8 cellular contexts compared by ENCODE assay signal in the genomic region with DNA sequence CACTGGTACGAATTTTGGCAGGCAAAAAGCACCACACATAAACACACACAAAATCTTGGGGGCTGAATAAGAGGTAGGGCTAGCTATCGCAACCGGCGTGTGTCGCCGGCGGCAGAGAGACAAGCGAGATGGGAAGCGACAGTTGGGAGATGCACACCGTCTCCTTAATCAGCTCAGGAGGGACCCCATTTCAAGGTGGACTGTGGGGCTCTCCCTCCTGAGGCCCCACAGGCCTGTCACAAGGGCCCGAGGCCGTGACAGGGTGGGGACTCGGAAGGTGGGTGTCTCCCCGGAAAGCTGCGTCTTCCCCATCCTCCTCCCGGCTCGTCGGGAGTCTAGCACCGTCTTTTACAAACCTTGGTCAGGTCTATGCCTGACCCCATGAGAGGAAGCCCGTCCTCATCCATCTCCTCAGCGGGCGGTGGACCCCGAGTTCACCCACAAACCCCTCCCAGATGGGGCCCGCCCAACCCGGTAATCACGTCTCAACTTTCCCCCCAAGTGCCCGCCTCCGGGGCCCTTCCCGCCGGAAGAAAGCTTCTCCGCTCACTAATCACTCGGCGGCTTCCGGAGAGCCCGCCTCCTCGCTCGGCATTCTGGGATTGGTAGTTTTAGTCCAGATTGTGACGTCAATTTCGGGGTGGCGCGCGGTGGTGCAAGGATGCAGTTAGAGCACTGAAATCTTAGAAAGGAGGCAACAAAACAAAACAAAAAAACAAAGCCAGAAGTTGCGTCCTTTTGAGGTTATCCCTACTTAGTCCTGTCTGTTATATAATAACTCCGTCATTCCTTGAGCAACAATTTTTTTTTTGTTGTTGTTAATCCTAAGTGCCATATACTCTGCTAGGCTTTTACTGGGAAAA. TPM values are rescaled to one million over a fixed set of nuclear protein-coding genes. Genes with fewer than 3 reads are reported as not detected.
DNase-seq lines count a peak whose midpoint lies in the region; ATAC-seq, FAIRE-seq and TF ChIP-seq lines count a peak whose summit lies in the region.

A gene with protein sequence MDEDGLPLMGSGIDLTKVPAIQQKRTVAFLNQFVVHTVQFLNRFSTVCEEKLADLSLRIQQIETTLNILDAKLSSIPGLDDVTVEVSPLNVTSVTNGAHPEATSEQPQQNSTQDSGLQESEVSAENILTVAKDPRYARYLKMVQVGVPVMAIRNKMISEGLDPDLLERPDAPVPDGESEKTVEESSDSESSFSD (minus strand): TSS at position 436 of the 863 bp plus-strand sequence. CDS start 29 bp downstream, at position 407.

- H3K4me3 ChIP-seq in ascending aorta, result peak within 1 kb of the TSS; percentile 74 to 95
- H3K4me3 ChIP-seq in right atrium auricular region, result peak within 1 kb of the TSS; percentile 57 to 77
- peak within 1 kb of the TSS; percentile 76 for H3K4me3 ChIP-seq in psoas muscle

- H3K36me3 ChIP-seq in ascending aorta (peaks cover 0 to 1% of the 10 kb centered on the region in 2 donors), right atrium auricular region (no peaks in the 10 kb centered on the region), psoas muscle (ENCODE audit: insufficient read depth in 1 of 2, low read depth in 1 of 2) (peaks cover 0 to 37% of the 10 kb centered on the region in 2 donors)

- DNase-seq in NCI-H1930 (lab: John Stamatoyannopoulos, UW), result peak; percentile 84 to 92
- peak; percentile 95 for DNase-seq in T-helper 2 cell treated with Interferon-gamma antibody and Interleukin-4, amounts not matched to agents 5 μg/mL and 100 μg/mL, for 36 hours (ENCODE audit: low spot score)
- peak; percentile 87 to 98 for DNase-seq in ascending aorta (ENCODE audit: low spot score in 2 of 2)
- peak; percentile 98 for DNase-seq in right atrium auricular region (ENCODE audit: low spot score)
- peak; percentile 96 to 97 for DNase-seq in psoas muscle
- peak; percentile 86 for DNase-seq in urothelium cell line (ENCODE audit: low spot score)

- peaks cover under 1% of the 10 kb centered on the region for H3K9me3 Mint-ChIP-seq in T-helper 2 cell treated with Interferon-gamma antibody and Interleukin-4, amounts not matched to agents 5 μg/mL and 100 μg/mL, for 36 hours

- peak; percentile 93 for ATAC-seq in GM18502 (IDR thresholded peaks at IDR 0.05; ENCODE audit: poor library complexity, unreplicated experiment)
- peak; percentile 94 for ATAC-seq in HG02970 (IDR thresholded peaks at IDR 0.05; ENCODE audit: low FRiP score, unreplicated experiment)
- peak; percentile 97 to 99 (median 98) for ATAC-seq in psoas muscle

- H3K27me3 Mint-ChIP-seq in T-helper 2 cell treated with Interferon-gamma antibody and Interleukin-4, amounts not matched to agents 5 μg/mL and 100 μg/mL, for 36 hours (ENCODE audit: low read depth), result no peaks in the 10 kb centered on the region

- peak within 1 kb of the TSS; percentile 99 for H3K27ac Mint-ChIP-seq in T-helper 2 cell treated with Interferon-gamma antibody and Interleukin-4, amounts not matched to agents 5 μg/mL and 100 μg/mL, for 36 hours

- H3K27me3 ChIP-seq in ascending aorta (no peaks in the 10 kb centered on the region), right atrium auricular region (no peaks in the 10 kb centered on the region), psoas muscle (ENCODE audit: insufficient read depth in 3 of 3, low read length in 2 of 3) (no peaks in the 10 kb centered on the region)

- no peak for FAIRE-seq in urothelium cell line (lab: Jason Lieb, UNC)

- H3K9me3 ChIP-seq in ascending aorta (no peaks in the 10 kb centered on the region), right atrium auricular region (no peaks in the 10 kb centered on the region), psoas muscle (no peaks in the 10 kb centered on the region)

- peaks cover 30% of the 10 kb centered on the region for H3K36me3 Mint-ChIP-seq in T-helper 2 cell treated with Interferon-gamma antibody and Interleukin-4, amounts not matched to agents 5 μg/mL and 100 μg/mL, for 36 hours (ENCODE audit: low read depth)

- intact Hi-C loops in ascending aorta (cut with DNase I) (loop anchor here (1.0 to 5.0 kb wide), 3 partner anchors 59 to 654 kb away; a partner anchor contains a TSS), psoas muscle (cut with DNase I) (loop anchor here (5.0 kb wide), 2 partner anchors 56 to 61 kb away; a partner anchor contains a TSS)

- TF ChIP-seq CTCF in ascending aorta (IDR thresholded peaks at IDR 0.05) (no peak), right atrium auricular region (IDR thresholded peaks at IDR 0.05) (no peak), psoas muscle (IDR thresholded peaks at IDR 0.05) (no peak)

- peak within 1 kb of the TSS; percentile 91 for H3K4me3 Mint-ChIP-seq in T-helper 2 cell treated with Interferon-gamma antibody and Interleukin-4, amounts not matched to agents 5 μg/mL and 100 μg/mL, for 36 hours

- H3K4me1 ChIP-seq in ascending aorta (no peaks in the 10 kb centered on the region), right atrium auricular region (peaks cover 0 to 4% of the 10 kb centered on the region in 2 donors), psoas muscle (no peaks in the 10 kb centered on the region)

- 1 to 2% (median 2%) methylated on average over 44 of the region's 44 CpGs for WGBS in psoas muscle, 3 donors

- H3K27ac ChIP-seq in ascending aorta (peak within 1 kb of the TSS; percentile 89 to 92), right atrium auricular region (peak within 1 kb of the TSS; percentile 76 to 87), psoas muscle (peak within 1 kb of the TSS; percentile 83)

- peaks cover 42% of the 10 kb centered on the region for H3K4me1 Mint-ChIP-seq in T-helper 2 cell treated with Interferon-gamma antibody and Interleukin-4, amounts not matched to agents 5 μg/mL and 100 μg/mL, for 36 hours (ENCODE audit: low read depth)

RNA-seq across cellular contexts. Expression of the gene that starts here (rescaled TPM):
- total RNA-seq in ascending aorta (36.4 TPM), right atrium auricular region (10 to 100 TPM; 44.1 to 52.6 TPM), psoas muscle (10 to 100 TPM; 30.5 to 33.5 (median 31.9) TPM)
- polyA plus RNA-seq in psoas muscle, result 10 to 100 TPM; 25.6 to 71.2 (median 43.1) TPM

Comparison
In these comparisons a context has a peak if more than half of its experiments do, and no peak if none do; other contexts are left out.
1. Peak in every context shown above with its lines: DNase-seq, ATAC-seq, H3K4me3 ChIP-seq and H3K27ac ChIP-seq.